In the genomic region with DNA sequence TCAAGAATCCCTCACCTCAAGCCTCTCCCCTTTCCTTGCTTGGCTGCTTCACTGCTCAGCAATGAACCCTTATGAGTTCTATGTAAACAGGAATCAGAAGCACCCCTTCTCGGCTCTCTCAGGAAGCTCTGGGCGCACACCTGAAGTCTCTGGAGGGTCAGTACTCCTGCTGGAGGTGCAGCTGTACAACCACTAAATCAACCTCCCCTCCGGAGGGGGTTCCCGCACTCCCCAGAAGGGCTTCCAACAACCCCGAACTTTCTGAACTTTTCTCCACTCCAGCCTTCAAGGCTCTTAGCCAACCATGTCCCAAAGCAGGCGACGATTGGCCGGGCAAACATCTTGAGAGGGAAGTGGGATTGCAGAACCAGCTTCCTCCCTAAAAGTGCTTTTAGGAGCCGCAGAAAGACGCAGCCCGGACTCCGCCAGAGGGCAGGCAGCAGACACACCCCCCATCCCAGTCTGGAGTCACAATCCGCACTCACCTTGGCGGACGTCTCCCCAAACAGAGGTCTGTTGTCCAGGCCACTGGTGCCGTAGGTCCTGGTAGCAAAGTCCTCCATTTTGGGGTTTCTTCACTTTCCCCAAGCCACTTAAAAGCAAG, we compare ENCODE assay signal across 8 cellular contexts. TPM values are rescaled to one million over a fixed set of nuclear protein-coding genes. Genes with fewer than 3 reads are reported as not detected.
DNase-seq lines count a peak whose midpoint lies in the region; ATAC-seq lines count a peak whose summit lies in the region.

No MANE protein-coding gene starts in this region.

- no peaks in the 10 kb centered on the region for H3K9me3 Mint-ChIP-seq in T-cell

- peaks cover 49 to 61% (median 52%) of the 10 kb centered on the region in 3 donors for H3K4me1 Mint-ChIP-seq in T-cell

- DNase-seq in activated CD8-positive, alpha-beta memory T cell treated with anti-CD3 and anti-CD28 coated beads, Interleukin-2, amount 50 U/mL, for 4 hours: peak; percentile 27
- no peak for DNase-seq in activated CD8-positive, alpha-beta memory T cell treated with anti-CD3 and anti-CD28 coated beads, Interleukin-2, amount 50 U/mL, for 48 hours
- DNase-seq in T-cell (peak in 31 of 34 experiments; percentile 10 to 52 (median 30)), cerebellum (ENCODE audit: low spot score) (peak; percentile 27), kidney tubule cell (ENCODE audit: low spot score) (peak; percentile 74)
- peak; percentile 31 for DNase-seq in stimulated activated CD4-positive, alpha-beta T cell treated with anti-CD3 and anti-CD28 coated beads, Interleukin-4, amount 100 ng/mL, for 24 hours

- peak overlapping the region; percentile 98 to 100 for H3K27ac Mint-ChIP-seq in T-cell

- POLR2A ChIA-PET in T-cell (lab: Charles Lee): interaction anchor here in 1 of 2 donors (0.6 to 4.2 kb wide), 4 partner anchors 27 to 999 kb away, joined by 3 to 41 read pairs (median 4); a partner anchor contains a TSS

- CTCF ChIA-PET in T-cell (lab: Charles Lee): interaction anchor here (1.0 to 2.9 kb wide), 4 partner anchors 17 to 66 kb away, joined by 3 to 18 read pairs (median 8); a partner anchor contains a TSS

- no peaks in the 10 kb centered on the region for H3K27me3 Mint-ChIP-seq in T-cell

- ATAC-seq in HG03175 (IDR thresholded peaks at IDR 0.05; ENCODE audit: unreplicated experiment) (peak; percentile 6), T-cell (replicated peaks in 1 of 4) (peak; percentile 4 to 10 (median 6)), GM21423 (IDR thresholded peaks at IDR 0.05; ENCODE audit: unreplicated experiment) (no peak)

- peak overlapping the region; percentile 98 to 100 (median 100) for H3K4me3 Mint-ChIP-seq in T-cell

- H3K36me3 Mint-ChIP-seq in T-cell: peaks cover 5% of the 10 kb centered on the region

RNA-seq across cellular contexts. Expression of a gene that starts 0.5 kb away (rescaled TPM):
- total RNA-seq in T-cell (100 to 1,000 TPM in 3 of 5 donors, 10 to 100 TPM in 2; 95.2 to 170 (median 108) TPM), cerebellum (14.5 TPM)
